Comparison of ENCODE assay signal across 9 cellular contexts in genomic region chr10:84205049-84205852, GRCh38. TPM values are rescaled to one million over a fixed set of nuclear protein-coding genes. Genes with fewer than 3 reads are reported as not detected.
DNase-seq lines count a peak whose midpoint lies in the region; ATAC-seq, FAIRE-seq and TF ChIP-seq lines count a peak whose summit lies in the region.
"Had no signal": no experiment of that assay in that cellular context is flagged by ENCODE, and none has a peak within 500 bp of the region (broad histone marks: within the 10 kb centered on the region; RNA-seq: fewer than 3 reads in every experiment).

No MANE protein-coding gene starts in this region.

- FAIRE-seq in D721Med (lab: Jason Lieb, UNC) (no peak), urothelium cell line (lab: Jason Lieb, UNC) (peak; percentile 59)

- no peaks in the 10 kb centered on the region for H4K20me1 ChIP-seq in PC-3 (ENCODE audit: low read length)

- H3K4me3 Mint-ChIP-seq in activated T-helper 17 cell treated with anti-CD3 and anti-CD28 coated beads, Interleukin-2, amount 50 U/mL, for 72 hours, result no peak overlapping the region
- H3K4me3 Mint-ChIP-seq: dendritic cell treated with granulocyte-macrophage colony-stimulating factor and Interleukin-4, amounts not matched to agents 40 ng/mL and 50 ng/mL, for 4 days had no signal

- no peak overlapping the region for H3K4ac ChIP-seq in trophoblast cell (ENCODE audit: low read depth, low read length)

- H3K79me2 ChIP-seq in PC-3 (ENCODE audit: low read length), result no peaks in the 10 kb centered on the region
- no peaks in the 10 kb centered on the region for H3K79me2 ChIP-seq in trophoblast cell (ENCODE audit: control insufficient read depth, insufficient read depth, low read length, poor library complexity)

- H3K27ac ChIP-seq in PC-3 (ENCODE audit: low read length) (no peak overlapping the region), trophoblast cell (ENCODE audit: low read depth, low read length) (no peak overlapping the region)

- no peak overlapping the region for H3K18ac ChIP-seq in trophoblast cell (ENCODE audit: low read length)

- H3F3A ChIP-seq in PC-3 (ENCODE audit: low read length, unreplicated experiment), result no peaks in the 10 kb centered on the region

- H3K4me1 ChIP-seq in PC-3 (ENCODE audit: insufficient read depth, low read length) (no peaks in the 10 kb centered on the region), trophoblast cell (ENCODE audit: control insufficient read depth in 1 of 2, insufficient read depth in 2 of 2, low read length in 2 of 2) (no peaks in the 10 kb centered on the region)

- H2AFZ ChIP-seq in PC-3 (ENCODE audit: low read length) (no peak overlapping the region), trophoblast cell (ENCODE audit: insufficient read depth, low read length, poor library complexity) (no peak overlapping the region)

- H3K4me2 ChIP-seq in PC-3 (ENCODE audit: low read length) (no peak overlapping the region), trophoblast cell (ENCODE audit: low read length) (no peak overlapping the region)

- no peaks in the 10 kb centered on the region for H3K9me3 ChIP-seq in PC-3 (ENCODE audit: low read length)
- H3K9me3 ChIP-seq in trophoblast cell (ENCODE audit: insufficient read depth, low read depth, low read length), result no peaks in the 10 kb centered on the region

- H3K36me3 ChIP-seq in PC-3 (ENCODE audit: low read depth, low read length), result no peaks in the 10 kb centered on the region
- no peaks in the 10 kb centered on the region for H3K36me3 ChIP-seq in trophoblast cell (ENCODE audit: control insufficient read depth in 1 of 2, insufficient read depth in 2 of 2, low read length in 2 of 2)

- no TSS peak for BruUV-seq in PC-3 (replicated peaks; lab: Mats Ljungman, UMichigan)

- CTCF ChIA-PET in PC-3 (lab: Charles Lee), result interaction anchor here (0.6 kb wide), 1 partner anchor 41 kb away, joined by 4 read pairs; no protein-coding TSS in a partner anchor

- TF ChIP-seq CTCF in D721Med (IDR thresholded peaks at IDR 0.05; ENCODE audit: insufficient read depth, missing control alignments) (peak; percentile 98), PC-3 (conservative IDR thresholded peaks at IDR 0.05; ENCODE audit: low read depth, low read length) (peak; percentile 69)

- no peak overlapping the region for H3K14ac ChIP-seq in trophoblast cell (ENCODE audit: low read length)

- peaks cover 10% of the 10 kb centered on the region for H3K27me3 Mint-ChIP-seq in activated T-helper 17 cell treated with anti-CD3 and anti-CD28 coated beads, Interleukin-2, amount 50 U/mL, for 72 hours

- H3K9ac ChIP-seq in PC-3 (ENCODE audit: low read length) (no peak overlapping the region), trophoblast cell (ENCODE audit: low read length) (no peak overlapping the region)

- no peak overlapping the region for H3K27ac Mint-ChIP-seq in activated T-helper 17 cell treated with anti-CD3 and anti-CD28 coated beads, Interleukin-2, amount 50 U/mL, for 72 hours
- H3K27ac Mint-ChIP-seq: dendritic cell treated with granulocyte-macrophage colony-stimulating factor and Interleukin-4, amounts not matched to agents 40 ng/mL and 50 ng/mL, for 4 days had no signal

- H4K12ac ChIP-seq in trophoblast cell (ENCODE audit: low read depth, low read length), result no peak overlapping the region

- H2BK12ac ChIP-seq in trophoblast cell (ENCODE audit: low read length), result no peak overlapping the region

- H2AK5ac ChIP-seq in trophoblast cell (ENCODE audit: low read length), result no peak overlapping the region

- H3K79me1 ChIP-seq in trophoblast cell (ENCODE audit: low read length), result no peaks in the 10 kb centered on the region

- H3K9me2 ChIP-seq in PC-3 (replicated peaks; ENCODE audit: low read length), result no peaks in the 10 kb centered on the region

- H2BK5ac ChIP-seq in trophoblast cell (ENCODE audit: low read depth, low read length, poor library complexity), result no peak overlapping the region

- WGBS in trophoblast cell (ENCODE audit: extremely low coverage, insufficient coverage, insufficient read length), result no CpG with 5 or more reads among the region's 8 CpGs

- no peak overlapping the region for H3K4me3 ChIP-seq in PC-3 (ENCODE audit: low read length)
- no peak overlapping the region for H3K4me3 ChIP-seq in trophoblast cell (ENCODE audit: low read depth, low read length)

- H3K4me1 Mint-ChIP-seq in activated T-helper 17 cell treated with anti-CD3 and anti-CD28 coated beads, Interleukin-2, amount 50 U/mL, for 72 hours, result no peaks in the 10 kb centered on the region

- no peak overlapping the region for H4K8ac ChIP-seq in trophoblast cell (ENCODE audit: low read depth, low read length)

- no peaks in the 10 kb centered on the region for H3K9me3 Mint-ChIP-seq in activated T-helper 17 cell treated with anti-CD3 and anti-CD28 coated beads, Interleukin-2, amount 50 U/mL, for 72 hours
- H3K9me3 Mint-ChIP-seq: dendritic cell treated with granulocyte-macrophage colony-stimulating factor and Interleukin-4, amounts not matched to agents 40 ng/mL and 50 ng/mL, for 4 days had no signal

- intact Hi-C loops in PC-3 (cut with micrococcal nuclease), result no loop called here

- H3K23ac ChIP-seq in trophoblast cell (ENCODE audit: low read length), result no peak overlapping the region

- peaks cover 14% of the 10 kb centered on the region; the same call in 1 of the 2 replicates for H3K27me3 ChIP-seq in PC-3 (ENCODE audit: low read length)
- H3K27me3 ChIP-seq in trophoblast cell (ENCODE audit: insufficient read depth, low read length), result no peaks in the 10 kb centered on the region

- H2BK120ac ChIP-seq in trophoblast cell (ENCODE audit: insufficient read depth, low read length, poor library complexity), result no peak overlapping the region

- DNase-seq in D721Med (ENCODE audit: insufficient read length, low spot score) (peak; percentile 67), PC-3 (peak; percentile 58), foreskin melanocyte (peak; percentile 55), trophoblast cell (peak; percentile 34 to 68), urothelium cell line (ENCODE audit: low spot score) (peak; percentile 55)

- no peak overlapping the region for H4K91ac ChIP-seq in trophoblast cell (ENCODE audit: low read depth, low read length)

- no peaks in the 10 kb centered on the region for H3K36me3 Mint-ChIP-seq in activated T-helper 17 cell treated with anti-CD3 and anti-CD28 coated beads, Interleukin-2, amount 50 U/mL, for 72 hours (ENCODE audit: low read depth)

- ATAC-seq in GM19438 (IDR thresholded peaks at IDR 0.05; ENCODE audit: low read depth, unreplicated experiment) (peak; percentile 62), HG03460 (IDR thresholded peaks at IDR 0.05; ENCODE audit: unreplicated experiment) (peak; percentile 71), PC-3 (peak; percentile 67)
- ATAC-seq in activated T-helper 17 cell treated with anti-CD3 and anti-CD28 coated beads, Interleukin-2, amount 50 U/mL, for 72 hours (replicated peaks), result peak; percentile 72

- POLR2A ChIA-PET in PC-3 (lab: Charles Lee; ENCODE audit: unreplicated experiment), result no interaction called here

RNA-seq across cellular contexts. Expression of gene CDHR1, which starts 10.9 kb away (rescaled TPM):
- not detected in 2 replicates for total RNA-seq in PC-3 (2014; rRNA removed)
- total RNA-seq in activated T-helper 17 cell treated with anti-CD3 and anti-CD28 coated beads, Interleukin-2, amount 50 U/mL, for 72 hours, result under 1 TPM; 0.11 TPM
- 0.06 and 0.08 TPM in 2 replicates for polyA plus RNA-seq in trophoblast cell (2013)

RNA-seq across cellular contexts. Expression of gene LRIT2, which starts 20.1 kb away (rescaled TPM):
- total RNA-seq in PC-3 (2014; rRNA removed), result not detected in 2 replicates
- total RNA-seq in activated T-helper 17 cell treated with anti-CD3 and anti-CD28 coated beads, Interleukin-2, amount 50 U/mL, for 72 hours, result not detected
- not detected in 2 replicates for polyA plus RNA-seq in trophoblast cell (2013)

RNA-seq across cellular contexts. Expression of gene GPR15LG, which starts 31.6 kb away (rescaled TPM):
- total RNA-seq in PC-3 (2014; rRNA removed), result not detected in 2 replicates
- not detected for total RNA-seq in activated T-helper 17 cell treated with anti-CD3 and anti-CD28 coated beads, Interleukin-2, amount 50 U/mL, for 72 hours
- polyA plus RNA-seq in trophoblast cell (2013), result not detected in 2 replicates

RNA-seq across cellular contexts. Expression of gene LRIT1, which starts 36.1 kb away (rescaled TPM):
- total RNA-seq in PC-3 (2014; rRNA removed), result not detected in 2 replicates
- not detected for total RNA-seq in activated T-helper 17 cell treated with anti-CD3 and anti-CD28 coated beads, Interleukin-2, amount 50 U/mL, for 72 hours
- not detected in 2 replicates for polyA plus RNA-seq in trophoblast cell (2013)

RNA-seq across cellular contexts. Expression of gene RGR, which starts 39.6 kb away (rescaled TPM):
- total RNA-seq in PC-3 (2014; rRNA removed), result not detected in 2 replicates
- not detected for total RNA-seq in activated T-helper 17 cell treated with anti-CD3 and anti-CD28 coated beads, Interleukin-2, amount 50 U/mL, for 72 hours
- polyA plus RNA-seq in trophoblast cell (2013), result not detected in 2 replicates
